ENCODE assay signal across 10 cellular contexts in genomic region chr17:18442093-18442492, GRCh38. TPM values are rescaled to one million over a fixed set of nuclear protein-coding genes. Genes with fewer than 3 reads are reported as not detected.
DNase-seq lines count a peak whose midpoint lies in the region; ATAC-seq and TF ChIP-seq lines count a peak whose summit lies in the region.
"Not testable (repeated sequence)": the region's sequence is repeated elsewhere in the genome, so short reads cannot be mapped to it uniquely, and the experiment has no call there.
"Had no signal": no experiment of that assay in that cellular context is flagged by ENCODE, and none has a peak within 500 bp of the region (broad histone marks: within the 10 kb centered on the region; RNA-seq: fewer than 3 reads in every experiment).

No MANE protein-coding gene starts in this region.

- H3F3A ChIP-seq in PC-9 (ENCODE audit: insufficient read depth, low read depth): not testable (repeated sequence)

- intact Hi-C loops in PC-9 (cut with micrococcal nuclease; ENCODE audit: unreplicated experiment); lower lobe of right lung (cut with DNase I): not testable (repeated sequence)

- DNase-seq in CD4-positive, CD25-positive, alpha-beta regulatory T cell: peak in 2 of 3 donors; percentile 33 to 49
- DNase-seq in PC-9: peak in 1 of 2 experiments; percentile 69
- peak; percentile 39 for DNase-seq in activated CD4-positive, alpha-beta memory T cell treated with anti-CD3 and anti-CD28 coated beads, Interleukin-2, amount 10 ng/mL, durations not matched to agents 7 days and 5 days
- DNase-seq in activated gamma-delta T cell treated with anti-CD3 and anti-CD28 coated beads, Interleukin-2, amount 50 U/mL, for 16 hours (ENCODE audit: low read depth): peak; percentile 40
- not testable (repeated sequence) for DNase-seq in epithelial cell of proximal tubule (ENCODE audit: low read depth)
- DNase-seq in lower lobe of right lung: peak; percentile 47
- DNase-seq in stimulated activated CD4-positive, alpha-beta T cell treated with anti-CD3 and anti-CD28 coated beads, Interleukin-1b, Interleukin-23, amount 100 ng/mL, for 24 hours (ENCODE audit: low read depth in 4 of 4, low spot score in 1 of 4): peak in 3 of 4 experiments; percentile 1 to 38 (median 9)
- peak; percentile 2 to 36 for DNase-seq in stimulated activated CD8-positive, alpha-beta memory T cell treated with anti-CD3 and anti-CD28 coated beads, Interleukin-7, amount 100 ng/mL, for 4 hours (ENCODE audit: low read depth in 2 of 2)

- not testable (repeated sequence) for H2AFZ ChIP-seq in PC-9

- H3K9me3 ChIP-seq in CD4-positive, CD25-positive, alpha-beta regulatory T cell (ENCODE audit: control insufficient read depth in 2 of 2, low read length in 2 of 2); PC-9 (ENCODE audit: insufficient read depth, low read depth); lower lobe of right lung: not testable (repeated sequence)

- H3K4me3 Mint-ChIP-seq in CD4-positive, CD25-positive, alpha-beta regulatory T cell; activated CD4-positive, alpha-beta memory T cell treated with anti-CD3 and anti-CD28 coated beads, Interleukin-2, amount 10 ng/mL, durations not matched to agents 7 days and 5 days: not testable (repeated sequence)

- TF ChIP-seq CTCF in PC-9 (conservative IDR thresholded peaks at IDR 0.05) (peak; percentile 54; the same call in 1 of the 2 replicates), epithelial cell of proximal tubule (conservative IDR thresholded peaks at IDR 0.05; ENCODE audit: low read depth, low read length) (peak; percentile 28), lower lobe of right lung (IDR thresholded peaks at IDR 0.05) (peak; percentile 9)

- H3K27ac ChIP-seq in CD4-positive, CD25-positive, alpha-beta regulatory T cell (ENCODE audit: insufficient read depth, low read length, poor library complexity, severe bottlenecking); PC-9; lower lobe of right lung: not testable (repeated sequence)

- not testable (repeated sequence) for H3K4me1 ChIP-seq in CD4-positive, CD25-positive, alpha-beta regulatory T cell (ENCODE audit: control insufficient read depth, insufficient read depth, low read length, poor library complexity, severe bottlenecking); PC-9 (replicated peaks; ENCODE audit: insufficient read depth); lower lobe of right lung

- H3K4me1 Mint-ChIP-seq in CD4-positive, CD25-positive, alpha-beta regulatory T cell; activated CD4-positive, alpha-beta memory T cell treated with anti-CD3 and anti-CD28 coated beads, Interleukin-2, amount 10 ng/mL, durations not matched to agents 7 days and 5 days: not testable (repeated sequence)

- not testable (repeated sequence) for H3K9me3 Mint-ChIP-seq in CD4-positive, CD25-positive, alpha-beta regulatory T cell; activated CD4-positive, alpha-beta memory T cell treated with anti-CD3 and anti-CD28 coated beads, Interleukin-2, amount 10 ng/mL, durations not matched to agents 7 days and 5 days

- POLR2A ChIA-PET in PC-9 (lab: Charles Lee; ENCODE audit: unreplicated experiment); activated CD4-positive, alpha-beta memory T cell treated with anti-CD3 and anti-CD28 coated beads, Interleukin-2, amount 10 ng/mL, durations not matched to agents 7 days and 5 days (lab: Charles Lee): not testable (repeated sequence)

- H3K36me3 ChIP-seq in CD4-positive, CD25-positive, alpha-beta regulatory T cell (ENCODE audit: control insufficient read depth, insufficient read depth, low read length); PC-9 (ENCODE audit: low read depth); lower lobe of right lung: not testable (repeated sequence)

- H3K4me2 ChIP-seq in PC-9: not testable (repeated sequence)

- H3K27me3 ChIP-seq in CD4-positive, CD25-positive, alpha-beta regulatory T cell (ENCODE audit: control insufficient read depth, insufficient read depth, low read length); PC-9 (ENCODE audit: insufficient read depth, low read depth); lower lobe of right lung (ENCODE audit: low read depth): not testable (repeated sequence)

- CTCF ChIA-PET in PC-9 (lab: Charles Lee); activated CD4-positive, alpha-beta memory T cell treated with anti-CD3 and anti-CD28 coated beads, Interleukin-2, amount 10 ng/mL, durations not matched to agents 7 days and 5 days (lab: Charles Lee): not testable (repeated sequence)

- not testable (repeated sequence) for H3K4me3 ChIP-seq in CD4-positive, CD25-positive, alpha-beta regulatory T cell (ENCODE audit: low read depth, low read length); PC-9; epithelial cell of proximal tubule (ENCODE audit: low read depth, low read length); lower lobe of right lung

- H4K20me1 ChIP-seq in PC-9 (ENCODE audit: insufficient read depth): not testable (repeated sequence)

- H3K79me2 ChIP-seq in PC-9 (ENCODE audit: low read depth): not testable (repeated sequence)

- not testable (repeated sequence) for ATAC-seq in CD4-positive, CD25-positive, alpha-beta regulatory T cell (ENCODE audit: low read depth in 2 of 2)
- peak in 1 of 2 donors; percentile 46 for ATAC-seq in lower lobe of right lung

- not testable (repeated sequence) for H3K36me3 Mint-ChIP-seq in CD4-positive, CD25-positive, alpha-beta regulatory T cell; activated CD4-positive, alpha-beta memory T cell treated with anti-CD3 and anti-CD28 coated beads, Interleukin-2, amount 10 ng/mL, durations not matched to agents 7 days and 5 days (ENCODE audit: low read depth)

- H3K27ac Mint-ChIP-seq in CD4-positive, CD25-positive, alpha-beta regulatory T cell; activated CD4-positive, alpha-beta memory T cell treated with anti-CD3 and anti-CD28 coated beads, Interleukin-2, amount 10 ng/mL, durations not matched to agents 7 days and 5 days: not testable (repeated sequence)

- BruUV-seq in PC-9 (replicated peaks; lab: Mats Ljungman, UMichigan): not testable (repeated sequence)

- not testable (repeated sequence) for H3K27me3 Mint-ChIP-seq in CD4-positive, CD25-positive, alpha-beta regulatory T cell; activated CD4-positive, alpha-beta memory T cell treated with anti-CD3 and anti-CD28 coated beads, Interleukin-2, amount 10 ng/mL, durations not matched to agents 7 days and 5 days

- H3K9me2 ChIP-seq in PC-9 (ENCODE audit: insufficient read depth): not testable (repeated sequence)

RNA-seq across cellular contexts. Expression of gene LGALS9C, which starts 34.5 kb away (rescaled TPM):
- total RNA-seq in CD4-positive, CD25-positive, alpha-beta regulatory T cell: not detected
- polyA plus RNA-seq in CD4-positive, CD25-positive, alpha-beta regulatory T cell: 1 to 10 TPM in 1 of 4 donors, under 1 TPM in 1, not detected in 2; 0.45 to 1.3 TPM
- total RNA-seq in PC-9 (2021) (1.8 and 1.9 TPM in 2 replicates), epithelial cell of proximal tubule (not detected in 2 replicates), lower lobe of right lung (0.47 TPM)
- 1 to 10 TPM; 3.0 to 3.6 TPM for total RNA-seq in activated CD4-positive, alpha-beta memory T cell treated with anti-CD3 and anti-CD28 coated beads, Interleukin-2, amount 10 ng/mL, durations not matched to agents 7 days and 5 days
- total RNA-seq: astrocyte, SJCRH30 had no signal
